ENCODE assay signal across 8 cellular contexts in genomic region chr17:3965123-3965800, GRCh38. TPM values are rescaled to one million over a fixed set of nuclear protein-coding genes. Genes with fewer than 3 reads are reported as not detected.
A peak's percentile ranks its signal among the peaks of the same experiment; 100 is the strongest.
DNase-seq lines count a peak whose midpoint lies in the region; ATAC-seq and TF ChIP-seq lines count a peak whose summit lies in the region.

No MANE protein-coding gene starts in this region.

- peaks cover 34% of the 10 kb centered on the region for H3K4me1 Mint-ChIP-seq in nephron

- H3K4me2 ChIP-seq in DND-41 (ENCODE audit: insufficient read depth, low read length) = peak overlapping the region; percentile 91

- intact Hi-C loops in esophagus squamous epithelium (cut with DNase I) = no loop called here

- peaks cover 38% of the 10 kb centered on the region for H3K79me2 ChIP-seq in DND-41 (ENCODE audit: insufficient read depth, low read length)

- H3K9me3 ChIP-seq in DND-41 (ENCODE audit: insufficient read depth, low read length, severe bottlenecking) = no peaks in the 10 kb centered on the region
- no peaks in the 10 kb centered on the region for H3K9me3 ChIP-seq in esophagus squamous epithelium
- H3K9me3 ChIP-seq in suprapubic skin = no peaks in the 10 kb centered on the region

- H3K4me3 Mint-ChIP-seq in nephron = peak overlapping the region; percentile 41 to 59 (median 51)

- H3K9ac ChIP-seq in DND-41 (ENCODE audit: low read depth, low read length) = peak overlapping the region; percentile 83

- peak; percentile 92 for DNase-seq in DND-41
- peak; percentile 90 for DNase-seq in NOMO-1 treated with DMSO at 0.1 percent for 48 hours (lab: John Stamatoyannopoulos, UW; ENCODE audit: unreplicated experiment)
- DNase-seq in activated CD8-positive, alpha-beta memory T cell treated with anti-CD3 and anti-CD28 coated beads for 48 hours (ENCODE audit: low read depth in 2 of 3, low spot score in 2 of 3) = peak in 2 of 3 experiments; percentile 45 to 46
- DNase-seq in esophagus squamous epithelium (lab: John Stamatoyannopoulos, UW) = peak; percentile 20
- no peak for DNase-seq in suprapubic skin (ENCODE audit: low spot score in 2 of 2)

- H3K27me3 ChIP-seq in DND-41 (ENCODE audit: insufficient read depth, low read length, poor library complexity) (no peaks in the 10 kb centered on the region), esophagus squamous epithelium (peaks cover 3 to 49% (median 6%) of the 10 kb centered on the region in 4 donors), suprapubic skin (peaks cover 29% of the 10 kb centered on the region)

- TF ChIP-seq EP300 in suprapubic skin (IDR thresholded peaks at IDR 0.05) = no peak

- 18 to 34% methylated on average over 6 to 9 of the region's 17 CpGs for WGBS in esophagus squamous epithelium, 2 donors
- WGBS in suprapubic skin = 50% methylated on average over 5 of the region's 17 CpGs

- H3K36me3 ChIP-seq in DND-41 (ENCODE audit: insufficient read depth, low read length) (peaks cover 15% of the 10 kb centered on the region), esophagus squamous epithelium (no peaks in the 10 kb centered on the region), suprapubic skin (no peaks in the 10 kb centered on the region)

- H3K27ac ChIP-seq in DND-41 (ENCODE audit: low read length) (peak overlapping the region; percentile 99), esophagus squamous epithelium (peak overlapping the region; percentile 66 to 89 (median 80)), suprapubic skin (peak overlapping the region; percentile 18)

- peak; percentile 55 for ATAC-seq in DND-41 (ENCODE audit: insufficient read depth, low read depth)
- ATAC-seq in HG03175 (IDR thresholded peaks at IDR 0.05; ENCODE audit: unreplicated experiment) = peak; percentile 40
- ATAC-seq in GM18861 (IDR thresholded peaks at IDR 0.05; ENCODE audit: unreplicated experiment) = no peak

- TF ChIP-seq POLR2A in esophagus squamous epithelium (IDR thresholded peaks at IDR 0.05) (peak in 1 of 4 donors; percentile 43), suprapubic skin (IDR thresholded peaks at IDR 0.05) (no peak)

- H3K9me3 Mint-ChIP-seq in nephron = no peaks in the 10 kb centered on the region

- H3K4me1 ChIP-seq in DND-41 (ENCODE audit: insufficient read depth, low read length) (peaks cover 43% of the 10 kb centered on the region), esophagus squamous epithelium (peaks cover 13 to 56% (median 18%) of the 10 kb centered on the region in 3 donors), suprapubic skin (peaks cover 20% of the 10 kb centered on the region)

- H4K20me1 ChIP-seq in DND-41 (ENCODE audit: insufficient read depth, low read length) = peaks cover 22% of the 10 kb centered on the region

- peaks cover 69% of the 10 kb centered on the region for H3K27me3 Mint-ChIP-seq in nephron (ENCODE audit: low read depth)

- TF ChIP-seq CTCF in DND-41 (IDR thresholded peaks at IDR 0.05; ENCODE audit: borderline replicate concordance, extremely low read depth, low read length, poor library complexity, severe bottlenecking) (peak; percentile 52), esophagus squamous epithelium (IDR thresholded peaks at IDR 0.05) (peak in 1 of 6 experiments; percentile 6), nephron (IDR thresholded peaks at IDR 0.05; ENCODE audit: unreplicated experiment in 3 of 3) (no peak), suprapubic skin (IDR thresholded peaks at IDR 0.05) (no peak)

- H3K27ac Mint-ChIP-seq in nephron = no peak overlapping the region

- H3K4me3 ChIP-seq in DND-41 (ENCODE audit: low read depth in 1 of 2, low read length in 2 of 2) (peak overlapping the region in 1 of 2 experiments; percentile 90; a peak in 3 of 4 replicates), esophagus squamous epithelium (peak overlapping the region; percentile 42 to 84 (median 52)), suprapubic skin (peak overlapping the region; percentile 56)

- H3K36me3 Mint-ChIP-seq in nephron (ENCODE audit: low read depth) = no peaks in the 10 kb centered on the region

- H2AFZ ChIP-seq in DND-41 (ENCODE audit: low read depth, low read length) = peak overlapping the region; percentile 69

RNA-seq across cellular contexts. Expression of gene ATP2A3, which starts 1.0 kb away (rescaled TPM):
- total RNA-seq in esophagus squamous epithelium = 1 to 10 TPM; 2.7 to 9.9 (median 5.3) TPM
- total RNA-seq in suprapubic skin = 10 to 100 TPM; 22.4 to 61.7 (median 34.7) TPM

RNA-seq across cellular contexts. Expression of gene P2RX1, which starts 49.0 kb away (rescaled TPM):
- 10 to 100 TPM in 1 of 4 donors, 1 to 10 TPM in 3; 1.2 to 13.0 (median 2.1) TPM for total RNA-seq in esophagus squamous epithelium
- total RNA-seq in suprapubic skin = 1 to 10 TPM in 2 of 4 donors, under 1 TPM in 2; 0.25 to 2.6 (median 1.2) TPM

Comparison
In these comparisons a context has a peak if more than half of its experiments do, and no peak if none do; other contexts are left out.
1. DNase-seq: peak in DND-41 (single experiment), NOMO-1 treated with DMSO at 0.1 percent for 48 hours (single experiment), activated CD8-positive, alpha-beta memory T cell treated with anti-CD3 and anti-CD28 coated beads for 48 hours (2 of 3) and esophagus squamous epithelium (single experiment); none in suprapubic skin (0 of 2).
2. H3K27ac ChIP-seq: peak in every context shown above with its lines; median percentile 99 in DND-41; 80 in esophagus squamous epithelium; 18 in suprapubic skin.